ENCODE assay signal across 1 cellular context in genomic region chr5:141174291-141175104, GRCh38. TPM values are rescaled to one million over a fixed set of nuclear protein-coding genes. Genes with fewer than 3 reads are reported as not detected.
"Had no signal": no experiment of that assay in that cellular context is flagged by ENCODE, and none has a peak within 500 bp of the region (broad histone marks: within the 10 kb centered on the region; RNA-seq: fewer than 3 reads in every experiment).

No MANE protein-coding gene starts in this region.

RNA-seq across cellular contexts. Expression of gene PCDHB8, which starts 3.1 kb away (rescaled TPM):
- total RNA-seq: MCF 10A had no signal
